Comparison of ENCODE assay signal across 8 cellular contexts in genomic region chr10:31929260-31929985, GRCh38.
DNase-seq lines count a peak whose midpoint lies in the region; ATAC-seq and TF ChIP-seq lines count a peak whose summit lies in the region.

No MANE protein-coding gene starts in this region.

- H3K4me1 Mint-ChIP-seq in activated naive CD4-positive, alpha-beta T cell treated with anti-CD3 and anti-CD28 coated beads, Interleukin-2, amount 50 U/mL, for 24 hours: peaks cover 41% of the 10 kb centered on the region
- peaks cover 47% of the 10 kb centered on the region for H3K4me1 Mint-ChIP-seq in nephron

- H3K4me3 Mint-ChIP-seq in activated naive CD4-positive, alpha-beta T cell treated with anti-CD3 and anti-CD28 coated beads, Interleukin-2, amount 50 U/mL, for 24 hours: peak overlapping the region; percentile 92
- peak overlapping the region; percentile 85 to 96 (median 93) for H3K4me3 Mint-ChIP-seq in nephron

- TF ChIP-seq CTCF in nephron (IDR thresholded peaks at IDR 0.05; ENCODE audit: unreplicated experiment in 3 of 3): no peak

- H3K9me3 Mint-ChIP-seq in activated naive CD4-positive, alpha-beta T cell treated with anti-CD3 and anti-CD28 coated beads, Interleukin-2, amount 50 U/mL, for 24 hours: no peaks in the 10 kb centered on the region
- no peaks in the 10 kb centered on the region for H3K9me3 Mint-ChIP-seq in nephron

- DNase-seq in activated gamma-delta T cell treated with Interleukin-2 at 50 U/mL for 16 hours (peak; percentile 8), activated gamma-delta T cell (lab: John Stamatoyannopoulos, UW) (no peak), NCI-H774 (lab: John Stamatoyannopoulos, UW) (peak; percentile 28), foreskin melanocyte (peak; percentile 42)

- ATAC-seq in HG02973 (IDR thresholded peaks at IDR 0.05; ENCODE audit: unreplicated experiment): peak; percentile 8
- no peak for ATAC-seq in HG02938 (IDR thresholded peaks at IDR 0.05; ENCODE audit: unreplicated experiment)

- H3K27me3 Mint-ChIP-seq in activated naive CD4-positive, alpha-beta T cell treated with anti-CD3 and anti-CD28 coated beads, Interleukin-2, amount 50 U/mL, for 24 hours: no peaks in the 10 kb centered on the region
- no peaks in the 10 kb centered on the region for H3K27me3 Mint-ChIP-seq in nephron (ENCODE audit: low read depth)

- H3K36me3 Mint-ChIP-seq in activated naive CD4-positive, alpha-beta T cell treated with anti-CD3 and anti-CD28 coated beads, Interleukin-2, amount 50 U/mL, for 24 hours: no peaks in the 10 kb centered on the region
- no peaks in the 10 kb centered on the region for H3K36me3 Mint-ChIP-seq in nephron (ENCODE audit: low read depth)

- peak overlapping the region; percentile 32 for H3K27ac Mint-ChIP-seq in activated naive CD4-positive, alpha-beta T cell treated with anti-CD3 and anti-CD28 coated beads, Interleukin-2, amount 50 U/mL, for 24 hours
- H3K27ac Mint-ChIP-seq in nephron: peak overlapping the region; percentile 72 to 95 (median 80)
